ENCODE assay signal across 36 cellular contexts in genomic region chr20:18240997-18241396, GRCh38.
"Had no signal": no experiment of that assay in that cellular context is flagged by ENCODE, and none has a peak within 500 bp of the region (broad histone marks: within the 10 kb centered on the region; RNA-seq: fewer than 3 reads in every experiment).

No MANE protein-coding gene starts in this region.

- H3K36me3 ChIP-seq: MG63 had no signal

- H3K9me3 ChIP-seq: MG63 had no signal

- H3K4me3 ChIP-seq: MG63 had no signal

- H3K9ac ChIP-seq: KMS-11 had no signal

- H3K27ac ChIP-seq: KMS-11 had no signal

- H3K27me3 ChIP-seq: MG63 had no signal

- H3K4me2 ChIP-seq: KMS-11 had no signal

- DNase-seq: Karpas-422, Kasumi-1, MG63, MM.1S, MV-4-11, NCI-H1048, NCI-H1092, NCI-H1092 treated with DMSO at 0.1 percent for 48 hours, NCI-H1105, NCI-H1105 treated with DMSO at 0.1 percent for 48 hours, NCI-H1417, NCI-H1417 treated with DMSO at 0.1 percent for 48 hours, NCI-H1436, NCI-H1436 treated with DMSO at 0.1 percent for 48 hours, NCI-H146, NCI-H1694, NCI-H1694 treated with DMSO at 0.1 percent for 48 hours, NCI-H187, NCI-H187 treated with DMSO at 0.1 percent for 48 hours, NCI-H1930, NCI-H2029, NCI-H2029 treated with DMSO at 0.1 percent for 48 hours, NCI-H2081, NCI-H2081 treated with DMSO at 0.1 percent for 48 hours, NCI-H2107, NCI-H2171, NCI-H2171 treated with DMSO at 0.1 percent for 48 hours, NCI-H2227 treated with DMSO at 0.1 percent for 48 hours, NCI-H226, NCI-H345, NCI-H446, NCI-H446 treated with DMSO at 0.1 percent for 48 hours, NCI-H510A, NCI-H510A treated with DMSO at 0.1 percent for 48 hours, NCI-H524 had no signal
